27 cellular contexts compared by ENCODE assay signal in genomic region chr2:153940511-153940910, GRCh38.
A peak's percentile ranks its signal among the peaks of the same experiment; 100 is the strongest.
DNase-seq lines count a peak whose midpoint lies in the region; ATAC-seq, FAIRE-seq and TF ChIP-seq lines count a peak whose summit lies in the region.
"Had no signal": no experiment of that assay in that cellular context is flagged by ENCODE, and none has a peak within 500 bp of the region (broad histone marks: within the 10 kb centered on the region; RNA-seq: fewer than 3 reads in every experiment).

No MANE protein-coding gene starts in this region.

- no peaks in the 10 kb centered on the region for H3K27me3 Mint-ChIP-seq in astrocyte (ENCODE audit: low read depth, unreplicated experiment)
- H3K27me3 Mint-ChIP-seq: activated B cell treated with CpG ODN at 0.5 μM for 24 hours; activated CD4-positive, alpha-beta memory T cell treated with anti-CD3 and anti-CD28 coated beads for 36 hours; activated naive CD8-positive, alpha-beta T cell treated with anti-CD3 and anti-CD28 coated beads, Interleukin-2, amount 10 ng/mL, durations not matched to agents 7 days and 5 days; dendritic cell treated with granulocyte-macrophage colony-stimulating factor and Interleukin-4, amounts not matched to agents 40 ng/mL and 50 ng/mL, for 4 days; IgD-negative memory B cell had no signal

- peaks cover 2% of the 10 kb centered on the region for H3K4me1 Mint-ChIP-seq in astrocyte (ENCODE audit: low read depth, unreplicated experiment)
- H3K4me1 Mint-ChIP-seq: activated B cell treated with CpG ODN at 0.5 μM for 24 hours; activated naive CD8-positive, alpha-beta T cell treated with anti-CD3 and anti-CD28 coated beads, Interleukin-2, amount 10 ng/mL, durations not matched to agents 7 days and 5 days; IgD-negative memory B cell had no signal

- H3K79me2 ChIP-seq in GM23248 (ENCODE audit: insufficient read depth) = no peaks in the 10 kb centered on the region
- no peaks in the 10 kb centered on the region for H3K79me2 ChIP-seq in astrocyte (ENCODE audit: insufficient read depth, low read length)
- H3K79me2 ChIP-seq in hepatocyte = no peaks in the 10 kb centered on the region

- H3K4me3 Mint-ChIP-seq in astrocyte (ENCODE audit: unreplicated experiment) = no peak overlapping the region
- H3K4me3 Mint-ChIP-seq: activated B cell treated with CpG ODN at 0.5 μM for 24 hours; activated CD4-positive, alpha-beta memory T cell treated with anti-CD3 and anti-CD28 coated beads for 36 hours; activated naive CD8-positive, alpha-beta T cell treated with anti-CD3 and anti-CD28 coated beads, Interleukin-2, amount 10 ng/mL, durations not matched to agents 7 days and 5 days; dendritic cell treated with granulocyte-macrophage colony-stimulating factor and Interleukin-4, amounts not matched to agents 40 ng/mL and 50 ng/mL, for 4 days; IgD-negative memory B cell had no signal

- H3K4me1 ChIP-seq in GM23248 (ENCODE audit: insufficient read depth) (no peaks in the 10 kb centered on the region), astrocyte (ENCODE audit: insufficient read depth, low read length) (no peaks in the 10 kb centered on the region), hepatocyte (ENCODE audit: insufficient read depth) (no peaks in the 10 kb centered on the region)
- H3K4me1 ChIP-seq: foreskin keratinocyte, tibial nerve had no signal

- no peak overlapping the region for H2AFZ ChIP-seq in GM23248
- H2AFZ ChIP-seq in astrocyte (ENCODE audit: low read depth, low read length) = no peak overlapping the region
- no peak overlapping the region for H2AFZ ChIP-seq in hepatocyte

- H3K27me3 ChIP-seq in GM23248 (replicated peaks; ENCODE audit: insufficient read depth) (no peaks in the 10 kb centered on the region), astrocyte (ENCODE audit: insufficient read depth, low read length) (no peaks in the 10 kb centered on the region), hepatocyte (no peaks in the 10 kb centered on the region)
- H3K27me3 ChIP-seq: foreskin keratinocyte, tibial nerve had no signal

- H3F3A ChIP-seq in GM23248 (ENCODE audit: insufficient read depth) = no peaks in the 10 kb centered on the region

- DNase-seq in GM23248 = peak; percentile 33
- peak; percentile 75 for DNase-seq in astrocyte (ENCODE audit: low read depth)
- DNase-seq in hepatocyte (ENCODE audit: low spot score) = peak; percentile 12
- peak; percentile 79 for DNase-seq in retinal pigment epithelial cell (ENCODE audit: low read depth)
- no peak for DNase-seq in NCI-H524 (lab: John Stamatoyannopoulos, UW)
- no peak for DNase-seq in activated CD4-positive, alpha-beta T cell treated with anti-CD3 and anti-CD28 coated beads, Interleukin-2, amount 50 U/mL, for 4 hours
- DNase-seq in cerebellar cortex (ENCODE audit: low spot score) = no peak
- DNase-seq: activated B cell treated with CpG ODN at 0.5 μM for 24 hours; activated CD4-positive, alpha-beta memory T cell treated with anti-CD3 and anti-CD28 coated beads for 36 hours; activated naive CD8-positive, alpha-beta T cell treated with anti-CD3 and anti-CD28 coated beads, Interleukin-2, amount 10 ng/mL, durations not matched to agents 7 days and 5 days; Calu3; GOT3; hypothalamus; NCI-H146; NCI-H526 treated with DMSO at 0.1 percent for 48 hours; occipital lobe; retina; stimulated activated CD4-positive, alpha-beta T cell treated with anti-CD3 and anti-CD28 coated beads, Interleukin-4, amount 100 ng/mL, for 24 hours; stimulated activated naive CD4-positive, alpha-beta T cell treated with Interleukin-2 at 50 U/mL for 16 hours had no signal

- FAIRE-seq in astrocyte (lab: Jason Lieb, UNC) = no peak
- FAIRE-seq: endothelial cell of umbilical vein, islet of Langerhans had no signal

- no peak overlapping the region for H3K4me3 ChIP-seq in GM23248
- no peak overlapping the region for H3K4me3 ChIP-seq in astrocyte (ENCODE audit: insufficient read depth, low read depth, low read length)
- no peak overlapping the region for H3K4me3 ChIP-seq in hepatocyte
- H3K4me3 ChIP-seq in retinal pigment epithelial cell (ENCODE audit: low read length) = no peak overlapping the region
- H3K4me3 ChIP-seq: tibial nerve had no signal

- WGBS in GM23248 (ENCODE audit: low coverage in 1 of 2, low lambda C conversion rate in 2 of 2, missing lambda C conversion rate in 2 of 2), 2 experiments = 30 to 33% methylated on average over 3 of the region's 3 CpGs
- 14% methylated on average over 3 of the region's 3 CpGs for WGBS in hepatocyte (ENCODE audit: low lambda C conversion rate, missing lambda C conversion rate)

- H3K9ac ChIP-seq in GM23248 = no peak overlapping the region
- no peak overlapping the region for H3K9ac ChIP-seq in astrocyte (ENCODE audit: low read length)

- no peak for ATAC-seq in HG02678 (IDR thresholded peaks at IDR 0.05; ENCODE audit: unreplicated experiment)
- ATAC-seq: foreskin keratinocyte had no signal

- H3K27ac Mint-ChIP-seq in astrocyte (ENCODE audit: unreplicated experiment) = peak overlapping the region; percentile 75
- H3K27ac Mint-ChIP-seq: activated B cell treated with CpG ODN at 0.5 μM for 24 hours; activated CD4-positive, alpha-beta memory T cell treated with anti-CD3 and anti-CD28 coated beads for 36 hours; activated naive CD8-positive, alpha-beta T cell treated with anti-CD3 and anti-CD28 coated beads, Interleukin-2, amount 10 ng/mL, durations not matched to agents 7 days and 5 days; dendritic cell treated with granulocyte-macrophage colony-stimulating factor and Interleukin-4, amounts not matched to agents 40 ng/mL and 50 ng/mL, for 4 days; IgD-negative memory B cell had no signal

- no peaks in the 10 kb centered on the region for H3K9me3 Mint-ChIP-seq in astrocyte (ENCODE audit: unreplicated experiment)
- H3K9me3 Mint-ChIP-seq: activated naive CD8-positive, alpha-beta T cell treated with anti-CD3 and anti-CD28 coated beads, Interleukin-2, amount 10 ng/mL, durations not matched to agents 7 days and 5 days had no signal

- no peak overlapping the region for H3K27ac ChIP-seq in GM23248
- no peak overlapping the region for H3K27ac ChIP-seq in astrocyte (ENCODE audit: low read depth, low read length)
- no peak overlapping the region for H3K27ac ChIP-seq in hepatocyte
- H3K27ac ChIP-seq: C4-2B, foreskin keratinocyte, tibial nerve had no signal

- H4K20me1 ChIP-seq in GM23248 (ENCODE audit: insufficient read depth) = no peaks in the 10 kb centered on the region
- H4K20me1 ChIP-seq in astrocyte (ENCODE audit: insufficient read depth, low read length) = no peaks in the 10 kb centered on the region
- no peaks in the 10 kb centered on the region for H4K20me1 ChIP-seq in hepatocyte (ENCODE audit: insufficient read depth, poor library complexity, severe bottlenecking)

- H3K36me3 Mint-ChIP-seq in astrocyte (ENCODE audit: low read depth, unreplicated experiment) = no peaks in the 10 kb centered on the region
- H3K36me3 Mint-ChIP-seq: activated CD4-positive, alpha-beta memory T cell treated with anti-CD3 and anti-CD28 coated beads for 36 hours; activated naive CD8-positive, alpha-beta T cell treated with anti-CD3 and anti-CD28 coated beads, Interleukin-2, amount 10 ng/mL, durations not matched to agents 7 days and 5 days; IgD-negative memory B cell had no signal

- no peak for TF ChIP-seq CTCF in astrocyte (IDR thresholded peaks at IDR 0.05; ENCODE audit: insufficient read depth, low read depth, low read length)
- no peak for TF ChIP-seq CTCF in hepatocyte (IDR thresholded peaks at IDR 0.05; ENCODE audit: poor library complexity)
- no peak for TF ChIP-seq CTCF in retinal pigment epithelial cell (conservative IDR thresholded peaks at IDR 0.05; ENCODE audit: low read depth, low read length)

- H3K9me3 ChIP-seq in GM23248 (ENCODE audit: low read depth) = no peaks in the 10 kb centered on the region
- H3K9me3 ChIP-seq in astrocyte (ENCODE audit: insufficient read depth, low read depth, low read length) = peaks cover 2% of the 10 kb centered on the region
- H3K9me3 ChIP-seq in hepatocyte (ENCODE audit: low read depth) = no peaks in the 10 kb centered on the region
- H3K9me3 ChIP-seq: tibial nerve had no signal

- H3K36me3 ChIP-seq in GM23248 (ENCODE audit: low read depth) (no peaks in the 10 kb centered on the region), astrocyte (ENCODE audit: insufficient read depth, low read length) (no peaks in the 10 kb centered on the region), hepatocyte (replicated peaks; ENCODE audit: insufficient read depth, low read depth) (no peaks in the 10 kb centered on the region)
- H3K36me3 ChIP-seq: tibial nerve had no signal

- in situ Hi-C loops in GM23248 (cut with MboI) = no loop called here

- H3K9me2 ChIP-seq in GM23248 (ENCODE audit: insufficient read depth) (no peaks in the 10 kb centered on the region), hepatocyte (replicated peaks; ENCODE audit: insufficient read depth) (no peaks in the 10 kb centered on the region)

- H3K4me2 ChIP-seq in GM23248 (ENCODE audit: unreplicated experiment) (no peak overlapping the region), astrocyte (ENCODE audit: low read length) (no peak overlapping the region), hepatocyte (no peak overlapping the region)

Comparison
In these comparisons a context has a peak if more than half of its experiments do, and no peak if none do; other contexts are left out.
1. DNase-seq: peak in GM23248 (single experiment), astrocyte (single experiment), hepatocyte (single experiment) and retinal pigment epithelial cell (single experiment); none in NCI-H524 (0 of 2), activated CD4-positive, alpha-beta T cell treated with anti-CD3 and anti-CD28 coated beads, Interleukin-2, amount 50 U/mL, for 4 hours (0 of 2) and cerebellar cortex (single experiment).